Comparison of ENCODE assay signal across 1 cellular context in the genomic region with DNA sequence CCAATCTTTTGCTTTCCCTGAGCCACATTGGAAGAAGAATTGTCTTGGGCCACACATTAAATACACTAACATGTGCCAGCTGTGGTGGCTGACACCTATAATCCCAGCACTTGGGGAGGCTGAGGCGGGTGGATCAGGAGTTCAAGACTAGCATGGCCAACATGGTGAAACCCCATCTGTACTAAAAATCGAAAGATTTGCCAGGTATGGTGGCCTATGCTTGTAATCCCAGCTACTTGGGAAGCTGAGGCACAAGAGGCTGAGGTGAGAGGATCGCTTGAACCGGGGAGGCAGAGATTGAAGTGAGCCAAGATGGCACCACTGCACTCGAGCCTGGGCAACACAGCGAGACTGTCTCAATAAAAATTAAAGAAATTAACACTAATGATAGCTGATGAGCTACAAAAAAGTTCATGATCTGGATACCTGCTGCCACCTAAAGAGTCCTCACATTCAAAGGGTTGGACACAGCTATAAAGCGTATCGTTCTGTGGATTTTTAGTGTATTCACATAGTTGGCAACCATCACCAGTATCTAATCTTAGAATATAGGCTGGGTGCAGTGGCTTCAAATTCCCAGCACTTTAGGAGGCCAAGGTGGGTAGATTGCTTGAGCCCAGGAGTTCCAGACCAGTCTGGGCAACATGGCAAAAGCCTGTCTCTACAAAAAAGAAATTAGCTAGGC.
A peak's percentile ranks its signal among the peaks of the same experiment; 100 is the strongest.
TF ChIP-seq lines count a peak whose summit lies in the region.

No MANE protein-coding gene starts in this region.

TF ChIP-seq in HepG2, 621 proteins besides CTCF, POLR2A, EP300 and RAD21 (continued from another document and continues in another):
- TF ChIP-seq, protein P1, sequence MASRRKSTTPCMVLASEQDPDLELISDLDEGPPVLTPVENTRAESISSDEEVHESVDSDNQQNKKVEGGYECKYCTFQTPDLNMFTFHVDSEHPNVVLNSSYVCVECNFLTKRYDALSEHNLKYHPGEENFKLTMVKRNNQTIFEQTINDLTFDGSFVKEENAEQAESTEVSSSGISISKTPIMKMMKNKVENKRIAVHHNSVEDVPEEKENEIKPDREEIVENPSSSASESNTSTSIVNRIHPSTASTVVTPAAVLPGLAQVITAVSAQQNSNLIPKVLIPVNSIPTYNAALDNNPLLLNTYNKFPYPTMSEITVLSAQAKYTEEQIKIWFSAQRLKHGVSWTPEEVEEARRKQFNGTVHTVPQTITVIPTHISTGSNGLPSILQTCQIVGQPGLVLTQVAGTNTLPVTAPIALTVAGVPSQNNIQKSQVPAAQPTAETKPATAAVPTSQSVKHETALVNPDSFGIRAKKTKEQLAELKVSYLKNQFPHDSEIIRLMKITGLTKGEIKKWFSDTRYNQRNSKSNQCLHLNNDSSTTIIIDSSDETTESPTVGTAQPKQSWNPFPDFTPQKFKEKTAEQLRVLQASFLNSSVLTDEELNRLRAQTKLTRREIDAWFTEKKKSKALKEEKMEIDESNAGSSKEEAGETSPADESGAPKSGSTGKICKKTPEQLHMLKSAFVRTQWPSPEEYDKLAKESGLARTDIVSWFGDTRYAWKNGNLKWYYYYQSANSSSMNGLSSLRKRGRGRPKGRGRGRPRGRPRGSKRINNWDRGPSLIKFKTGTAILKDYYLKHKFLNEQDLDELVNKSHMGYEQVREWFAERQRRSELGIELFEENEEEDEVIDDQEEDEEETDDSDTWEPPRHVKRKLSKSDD (CRISPR knock-in tag; IDR thresholded peaks at IDR 0.05; ENCODE audit: low read depth), result no peak
- TF ChIP-seq PHF21A (CRISPR knock-in tag; IDR thresholded peaks at IDR 0.05) (no peak), AKAP8 (CRISPR knock-in tag; IDR thresholded peaks at IDR 0.05) (peak; percentile 95), ZEB1 (IDR thresholded peaks at IDR 0.05; ENCODE audit: insufficient replicate concordance, low read depth) (no peak), NONO (IDR thresholded peaks at IDR 0.05) (no peak), NONO (CRISPR knock-in tag; conservative IDR thresholded peaks at IDR 0.05) (peak; percentile 53), PITX1 (CRISPR knock-in tag; IDR thresholded peaks at IDR 0.05) (no peak), AGO1 (IDR thresholded peaks at IDR 0.05; ENCODE audit: low read depth, low read length, poor library complexity, severe bottlenecking) (peak; percentile 41), RBFOX2 (IDR thresholded peaks at IDR 0.05; ENCODE audit: low read depth, low read length) (peak; percentile 71), RFXAP (CRISPR knock-in tag; IDR thresholded peaks at IDR 0.05; ENCODE audit: borderline replicate concordance) (0 out of 2 replicates have a peak, but pooled peaks have one; percentile 12), MED13 (CRISPR knock-in tag; IDR thresholded peaks at IDR 0.05) (no peak), ARHGAP35 (CRISPR knock-in tag; IDR thresholded peaks at IDR 0.05; ENCODE audit: borderline replicate concordance) (no peak), ZNF652 (CRISPR knock-in tag; IDR thresholded peaks at IDR 0.05; ENCODE audit: borderline replicate concordance, low read depth) (no peak), GTF2F1 (IDR thresholded peaks at IDR 0.05; ENCODE audit: low read length) (no peak), NFYC (CRISPR knock-in tag; IDR thresholded peaks at IDR 0.05) (no peak)
- TF ChIP-seq, protein P2, sequence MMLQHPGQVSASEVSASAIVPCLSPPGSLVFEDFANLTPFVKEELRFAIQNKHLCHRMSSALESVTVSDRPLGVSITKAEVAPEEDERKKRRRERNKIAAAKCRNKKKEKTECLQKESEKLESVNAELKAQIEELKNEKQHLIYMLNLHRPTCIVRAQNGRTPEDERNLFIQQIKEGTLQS (CRISPR knock-in tag; IDR thresholded peaks at IDR 0.05), result no peak
- TF ChIP-seq, protein P3, sequence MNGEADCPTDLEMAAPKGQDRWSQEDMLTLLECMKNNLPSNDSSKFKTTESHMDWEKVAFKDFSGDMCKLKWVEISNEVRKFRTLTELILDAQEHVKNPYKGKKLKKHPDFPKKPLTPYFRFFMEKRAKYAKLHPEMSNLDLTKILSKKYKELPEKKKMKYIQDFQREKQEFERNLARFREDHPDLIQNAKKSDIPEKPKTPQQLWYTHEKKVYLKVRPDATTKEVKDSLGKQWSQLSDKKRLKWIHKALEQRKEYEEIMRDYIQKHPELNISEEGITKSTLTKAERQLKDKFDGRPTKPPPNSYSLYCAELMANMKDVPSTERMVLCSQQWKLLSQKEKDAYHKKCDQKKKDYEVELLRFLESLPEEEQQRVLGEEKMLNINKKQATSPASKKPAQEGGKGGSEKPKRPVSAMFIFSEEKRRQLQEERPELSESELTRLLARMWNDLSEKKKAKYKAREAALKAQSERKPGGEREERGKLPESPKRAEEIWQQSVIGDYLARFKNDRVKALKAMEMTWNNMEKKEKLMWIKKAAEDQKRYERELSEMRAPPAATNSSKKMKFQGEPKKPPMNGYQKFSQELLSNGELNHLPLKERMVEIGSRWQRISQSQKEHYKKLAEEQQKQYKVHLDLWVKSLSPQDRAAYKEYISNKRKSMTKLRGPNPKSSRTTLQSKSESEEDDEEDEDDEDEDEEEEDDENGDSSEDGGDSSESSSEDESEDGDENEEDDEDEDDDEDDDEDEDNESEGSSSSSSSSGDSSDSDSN (CRISPR knock-in tag; IDR thresholded peaks at IDR 0.05), result no peak
- TF ChIP-seq, protein P4, sequence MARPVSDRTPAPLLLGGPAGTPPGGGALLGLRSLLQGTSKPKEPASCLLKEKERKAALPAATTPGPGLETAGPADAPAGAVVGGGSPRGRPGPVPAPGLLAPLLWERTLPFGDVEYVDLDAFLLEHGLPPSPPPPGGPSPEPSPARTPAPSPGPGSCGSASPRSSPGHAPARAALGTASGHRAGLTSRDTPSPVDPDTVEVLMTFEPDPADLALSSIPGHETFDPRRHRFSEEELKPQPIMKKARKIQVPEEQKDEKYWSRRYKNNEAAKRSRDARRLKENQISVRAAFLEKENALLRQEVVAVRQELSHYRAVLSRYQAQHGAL (CRISPR knock-in tag; IDR thresholded peaks at IDR 0.05; ENCODE audit: not compliant biosample characterization), result no peak
- TF ChIP-seq, protein P5, sequence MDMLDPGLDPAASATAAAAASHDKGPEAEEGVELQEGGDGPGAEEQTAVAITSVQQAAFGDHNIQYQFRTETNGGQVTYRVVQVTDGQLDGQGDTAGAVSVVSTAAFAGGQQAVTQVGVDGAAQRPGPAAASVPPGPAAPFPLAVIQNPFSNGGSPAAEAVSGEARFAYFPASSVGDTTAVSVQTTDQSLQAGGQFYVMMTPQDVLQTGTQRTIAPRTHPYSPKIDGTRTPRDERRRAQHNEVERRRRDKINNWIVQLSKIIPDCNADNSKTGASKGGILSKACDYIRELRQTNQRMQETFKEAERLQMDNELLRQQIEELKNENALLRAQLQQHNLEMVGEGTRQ (IDR thresholded peaks at IDR 0.05; ENCODE audit: low read depth, low read length), result no peak
- TF ChIP-seq, protein P5 (CRISPR knock-in tag; IDR thresholded peaks at IDR 0.05; ENCODE audit: borderline replicate concordance), result no peak
- TF ChIP-seq, protein P6, sequence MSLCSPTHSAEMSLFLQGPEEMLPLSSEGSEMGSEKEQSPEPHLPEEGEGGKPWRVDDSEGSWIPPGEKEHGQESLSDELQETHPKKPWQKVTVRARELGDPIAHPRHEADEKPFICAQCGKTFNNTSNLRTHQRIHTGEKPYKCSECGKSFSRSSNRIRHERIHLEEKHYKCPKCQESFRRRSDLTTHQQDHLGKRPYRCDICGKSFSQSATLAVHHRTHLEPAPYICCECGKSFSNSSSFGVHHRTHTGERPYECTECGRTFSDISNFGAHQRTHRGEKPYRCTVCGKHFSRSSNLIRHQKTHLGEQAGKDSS (CRISPR knock-in tag; IDR thresholded peaks at IDR 0.05; ENCODE audit: borderline replicate concordance, low read depth), result 0 out of 2 replicates have a peak, but pooled peaks have one; percentile 54
- TF ChIP-seq, protein P7, sequence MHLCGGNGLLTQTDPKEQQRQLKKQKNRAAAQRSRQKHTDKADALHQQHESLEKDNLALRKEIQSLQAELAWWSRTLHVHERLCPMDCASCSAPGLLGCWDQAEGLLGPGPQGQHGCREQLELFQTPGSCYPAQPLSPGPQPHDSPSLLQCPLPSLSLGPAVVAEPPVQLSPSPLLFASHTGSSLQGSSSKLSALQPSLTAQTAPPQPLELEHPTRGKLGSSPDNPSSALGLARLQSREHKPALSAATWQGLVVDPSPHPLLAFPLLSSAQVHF (CRISPR knock-in tag; IDR thresholded peaks at IDR 0.05), result 0 out of 2 replicates have a peak, but pooled peaks have one; percentile 7
- TF ChIP-seq, protein P8, sequence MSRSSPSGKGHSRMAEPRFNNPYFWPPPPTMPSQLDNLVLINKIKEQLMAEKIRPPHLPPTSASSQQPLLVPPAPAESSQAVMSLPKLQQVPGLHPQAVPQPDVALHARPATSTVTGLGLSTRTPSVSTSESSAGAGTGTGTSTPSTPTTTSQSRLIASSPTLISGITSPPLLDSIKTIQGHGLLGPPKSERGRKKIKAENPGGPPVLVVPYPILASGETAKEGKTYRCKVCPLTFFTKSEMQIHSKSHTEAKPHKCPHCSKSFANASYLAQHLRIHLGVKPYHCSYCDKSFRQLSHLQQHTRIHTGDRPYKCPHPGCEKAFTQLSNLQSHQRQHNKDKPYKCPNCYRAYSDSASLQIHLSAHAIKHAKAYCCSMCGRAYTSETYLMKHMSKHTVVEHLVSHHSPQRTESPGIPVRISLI (CRISPR knock-in tag; IDR thresholded peaks at IDR 0.05; ENCODE audit: borderline replicate concordance), result no peak
- TF ChIP-seq, protein P9, sequence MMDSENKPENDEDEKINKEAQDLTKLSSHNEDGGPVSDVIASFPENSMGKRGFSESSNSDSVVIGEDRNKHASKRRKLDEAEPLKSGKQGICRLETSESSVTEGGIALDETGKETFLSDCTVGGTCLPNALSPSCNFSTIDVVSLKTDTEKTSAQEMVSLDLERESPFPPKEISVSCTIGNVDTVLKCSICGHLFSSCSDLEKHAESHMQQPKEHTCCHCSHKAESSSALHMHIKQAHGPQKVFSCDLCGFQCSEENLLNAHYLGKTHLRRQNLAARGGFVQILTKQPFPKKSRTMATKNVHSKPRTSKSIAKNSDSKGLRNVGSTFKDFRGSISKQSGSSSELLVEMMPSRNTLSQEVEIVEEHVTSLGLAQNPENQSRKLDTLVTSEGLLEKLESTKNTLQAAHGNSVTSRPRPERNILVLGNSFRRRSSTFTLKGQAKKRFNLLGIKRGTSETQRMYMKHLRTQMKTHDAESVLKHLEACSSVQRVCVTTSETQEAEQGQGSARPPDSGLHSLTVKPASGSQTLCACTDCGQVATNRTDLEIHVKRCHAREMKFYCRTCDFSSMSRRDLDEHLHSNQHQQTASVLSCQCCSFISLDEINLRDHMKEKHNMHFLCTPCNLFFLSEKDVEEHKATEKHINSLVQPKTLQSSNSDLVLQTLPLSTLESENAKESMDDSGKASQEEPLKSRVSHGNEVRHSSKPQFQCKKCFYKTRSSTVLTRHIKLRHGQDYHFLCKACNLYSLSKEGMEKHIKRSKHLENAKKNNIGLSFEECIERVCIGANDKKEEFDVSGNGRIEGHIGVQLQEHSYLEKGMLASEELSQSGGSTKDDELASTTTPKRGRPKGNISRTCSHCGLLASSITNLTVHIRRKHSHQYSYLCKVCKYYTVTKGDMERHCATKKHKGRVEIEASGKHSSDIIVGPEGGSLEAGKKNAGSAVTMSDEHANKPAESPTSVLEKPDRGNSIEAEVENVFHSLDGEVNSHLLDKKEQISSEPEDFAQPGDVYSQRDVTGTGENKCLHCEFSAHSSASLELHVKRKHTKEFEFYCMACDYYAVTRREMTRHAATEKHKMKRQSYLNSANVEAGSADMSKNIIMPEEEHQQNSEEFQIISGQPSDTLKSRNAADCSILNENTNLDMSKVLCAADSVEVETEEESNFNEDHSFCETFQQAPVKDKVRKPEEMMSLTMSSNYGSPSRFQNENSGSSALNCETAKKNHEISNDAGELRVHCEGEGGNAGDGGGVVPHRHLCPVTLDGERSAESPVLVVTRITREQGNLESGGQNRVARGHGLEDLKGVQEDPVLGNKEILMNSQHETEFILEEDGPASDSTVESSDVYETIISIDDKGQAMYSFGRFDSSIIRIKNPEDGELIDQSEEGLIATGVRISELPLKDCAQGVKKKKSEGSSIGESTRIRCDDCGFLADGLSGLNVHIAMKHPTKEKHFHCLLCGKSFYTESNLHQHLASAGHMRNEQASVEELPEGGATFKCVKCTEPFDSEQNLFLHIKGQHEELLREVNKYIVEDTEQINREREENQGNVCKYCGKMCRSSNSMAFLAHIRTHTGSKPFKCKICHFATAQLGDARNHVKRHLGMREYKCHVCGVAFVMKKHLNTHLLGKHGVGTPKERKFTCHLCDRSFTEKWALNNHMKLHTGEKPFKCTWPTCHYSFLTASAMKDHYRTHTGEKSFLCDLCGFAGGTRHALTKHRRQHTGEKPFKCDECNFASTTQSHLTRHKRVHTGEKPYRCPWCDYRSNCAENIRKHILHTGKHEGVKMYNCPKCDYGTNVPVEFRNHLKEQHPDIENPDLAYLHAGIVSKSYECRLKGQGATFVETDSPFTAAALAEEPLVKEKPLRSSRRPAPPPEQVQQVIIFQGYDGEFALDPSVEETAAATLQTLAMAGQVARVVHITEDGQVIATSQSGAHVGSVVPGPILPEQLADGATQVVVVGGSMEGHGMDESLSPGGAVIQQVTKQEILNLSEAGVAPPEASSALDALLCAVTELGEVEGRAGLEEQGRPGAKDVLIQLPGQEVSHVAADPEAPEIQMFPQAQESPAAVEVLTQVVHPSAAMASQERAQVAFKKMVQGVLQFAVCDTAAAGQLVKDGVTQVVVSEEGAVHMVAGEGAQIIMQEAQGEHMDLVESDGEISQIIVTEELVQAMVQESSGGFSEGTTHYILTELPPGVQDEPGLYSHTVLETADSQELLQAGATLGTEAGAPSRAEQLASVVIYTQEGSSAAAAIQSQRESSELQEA (CRISPR knock-in tag; IDR thresholded peaks at IDR 0.05; ENCODE audit: not compliant biosample characterization), result no peak
- TF ChIP-seq, protein P10, sequence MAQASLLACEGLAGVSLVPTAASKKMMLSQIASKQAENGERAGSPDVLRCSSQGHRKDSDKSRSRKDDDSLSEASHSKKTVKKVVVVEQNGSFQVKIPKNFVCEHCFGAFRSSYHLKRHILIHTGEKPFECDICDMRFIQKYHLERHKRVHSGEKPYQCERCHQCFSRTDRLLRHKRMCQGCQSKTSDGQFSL (CRISPR knock-in tag; IDR thresholded peaks at IDR 0.05), result no peak
- TF ChIP-seq, protein P11, sequence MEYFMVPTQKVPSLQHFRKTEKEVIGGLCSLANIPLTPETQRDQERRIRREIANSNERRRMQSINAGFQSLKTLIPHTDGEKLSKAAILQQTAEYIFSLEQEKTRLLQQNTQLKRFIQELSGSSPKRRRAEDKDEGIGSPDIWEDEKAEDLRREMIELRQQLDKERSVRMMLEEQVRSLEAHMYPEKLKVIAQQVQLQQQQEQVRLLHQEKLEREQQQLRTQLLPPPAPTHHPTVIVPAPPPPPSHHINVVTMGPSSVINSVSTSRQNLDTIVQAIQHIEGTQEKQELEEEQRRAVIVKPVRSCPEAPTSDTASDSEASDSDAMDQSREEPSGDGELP (IDR thresholded peaks at IDR 0.05; ENCODE audit: borderline replicate concordance, low read depth), result no peak
- TF ChIP-seq, protein P12, sequence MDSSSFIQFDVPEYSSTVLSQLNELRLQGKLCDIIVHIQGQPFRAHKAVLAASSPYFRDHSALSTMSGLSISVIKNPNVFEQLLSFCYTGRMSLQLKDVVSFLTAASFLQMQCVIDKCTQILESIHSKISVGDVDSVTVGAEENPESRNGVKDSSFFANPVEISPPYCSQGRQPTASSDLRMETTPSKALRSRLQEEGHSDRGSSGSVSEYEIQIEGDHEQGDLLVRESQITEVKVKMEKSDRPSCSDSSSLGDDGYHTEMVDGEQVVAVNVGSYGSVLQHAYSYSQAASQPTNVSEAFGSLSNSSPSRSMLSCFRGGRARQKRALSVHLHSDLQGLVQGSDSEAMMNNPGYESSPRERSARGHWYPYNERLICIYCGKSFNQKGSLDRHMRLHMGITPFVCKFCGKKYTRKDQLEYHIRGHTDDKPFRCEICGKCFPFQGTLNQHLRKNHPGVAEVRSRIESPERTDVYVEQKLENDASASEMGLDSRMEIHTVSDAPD (CRISPR knock-in tag; IDR thresholded peaks at IDR 0.05), result peak; percentile 37; the same call in 1 of the 2 replicates
